Comparison of ENCODE assay signal across 19 cellular contexts in the genomic region with DNA sequence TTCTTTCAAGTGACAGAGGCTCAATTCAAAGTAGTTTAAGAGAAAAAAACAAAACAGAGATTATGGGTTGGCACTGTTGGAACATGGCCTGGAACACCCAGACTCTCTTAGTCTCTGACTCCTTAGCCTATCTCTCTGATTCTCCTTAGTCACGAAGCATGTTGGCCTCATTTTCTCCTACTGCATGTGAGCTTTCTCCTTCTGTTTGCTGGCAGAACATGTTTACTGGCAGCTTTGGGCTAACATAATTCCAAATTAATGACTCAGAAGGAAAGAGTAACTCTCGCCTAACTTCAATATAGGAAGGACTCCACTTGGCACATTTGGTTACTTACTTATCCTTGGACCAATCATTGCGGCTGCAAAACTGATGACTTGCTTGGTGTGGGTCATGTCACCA. TPM values are rescaled to one million over a fixed set of nuclear protein-coding genes. Genes with fewer than 3 reads are reported as not detected.
"Had no signal": no experiment of that assay in that cellular context is flagged by ENCODE, and none has a peak within 500 bp of the region (broad histone marks: within the 10 kb centered on the region; RNA-seq: fewer than 3 reads in every experiment).

No MANE protein-coding gene starts in this region.

- H3K27ac ChIP-seq: coronary artery, esophagus muscularis mucosa, sigmoid colon, testis, upper lobe of left lung had no signal

- ATAC-seq: stimulated activated naive CD8-positive, alpha-beta T cell treated with anti-CD3 and anti-CD28 coated beads, Interleukin-15, amount 100 ng/mL, for 72 hours; T-cell had no signal

- H3K27ac Mint-ChIP-seq: mesothelial cell of epicardium; stimulated activated naive CD8-positive, alpha-beta T cell treated with anti-CD3 and anti-CD28 coated beads, Interleukin-15, amount 100 ng/mL, for 72 hours; T-cell had no signal

- H3K36me3 Mint-ChIP-seq: mesothelial cell of epicardium, T-cell had no signal

- H3K27me3 ChIP-seq: sigmoid colon, testis, upper lobe of left lung had no signal

- H3K4me3 Mint-ChIP-seq: mesothelial cell of epicardium; neural crest cell; stimulated activated naive CD8-positive, alpha-beta T cell treated with anti-CD3 and anti-CD28 coated beads, Interleukin-15, amount 100 ng/mL, for 72 hours; T-cell had no signal

- H3K9me3 ChIP-seq: esophagus muscularis mucosa, sigmoid colon, testis, upper lobe of left lung had no signal

- H3K4me1 ChIP-seq: esophagus muscularis mucosa, sigmoid colon, testis, upper lobe of left lung had no signal

- H3K36me3 ChIP-seq: esophagus muscularis mucosa, sigmoid colon, upper lobe of left lung had no signal

- DNase-seq: activated CD4-positive, CD25-positive, alpha-beta regulatory T cell treated with anti-CD3 and anti-CD28 coated beads, Interleukin-2, amount 50 U/mL, for 72 hours; activated naive CD4-positive, alpha-beta T cell treated with Interleukin-2 at 50 U/mL for 16 hours; activated T-cell treated with anti-CD3 and anti-CD28 coated beads for 4 hours; central memory CD4-positive, alpha-beta T cell; foreskin melanocyte; kidney glomerular epithelial cell; sigmoid colon; stimulated activated CD4-positive, alpha-beta T cell treated with anti-CD3 and anti-CD28 coated beads, Interleukin-1b, Interleukin-23, amount 100 ng/mL, for 48 hours; stimulated activated naive CD8-positive, alpha-beta T cell treated with anti-CD3 and anti-CD28 coated beads, Interleukin-15, amount 100 ng/mL, for 72 hours; T-cell; T-helper 9 cell; testis; upper lobe of left lung had no signal

- H3K4me1 Mint-ChIP-seq: mesothelial cell of epicardium; neural crest cell; stimulated activated naive CD8-positive, alpha-beta T cell treated with anti-CD3 and anti-CD28 coated beads, Interleukin-15, amount 100 ng/mL, for 72 hours; T-cell had no signal

- H3K9me3 Mint-ChIP-seq: stimulated activated naive CD8-positive, alpha-beta T cell treated with anti-CD3 and anti-CD28 coated beads, Interleukin-15, amount 100 ng/mL, for 72 hours had no signal

- H3K4me3 ChIP-seq: coronary artery, esophagus muscularis mucosa, sigmoid colon, testis, upper lobe of left lung had no signal

RNA-seq across cellular contexts. Expression of a gene that starts 21.7 kb away (rescaled TPM):
- total RNA-seq: mesothelial cell of epicardium, osteocyte, pulmonary artery endothelial cell, T-cell had no signal
